ENCODE assay signal across 26 cellular contexts in the genomic region with DNA sequence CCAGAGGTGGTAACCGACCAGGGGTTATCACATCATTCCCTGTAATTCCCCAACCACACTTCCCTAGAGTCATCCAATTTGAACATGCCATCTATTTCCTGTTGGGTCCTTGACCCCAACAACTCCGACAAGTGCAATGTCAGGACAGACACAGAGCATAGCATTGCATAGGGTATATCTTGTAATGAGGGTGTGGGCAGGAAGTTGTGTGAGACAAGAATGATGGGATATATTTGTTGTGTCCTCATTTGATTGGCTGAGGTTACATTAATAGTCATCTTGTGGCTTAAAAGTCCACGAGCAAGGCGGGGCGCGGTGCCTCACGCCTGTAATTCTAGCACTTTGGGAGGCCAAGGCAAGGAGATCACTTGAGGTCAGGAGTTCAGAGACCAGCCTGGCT.
"Had no signal": no experiment of that assay in that cellular context is flagged by ENCODE, and none has a peak within 500 bp of the region (broad histone marks: within the 10 kb centered on the region; RNA-seq: fewer than 3 reads in every experiment).

No MANE protein-coding gene starts in this region.

- H3K27me3 ChIP-seq: body of pancreas, cardiac muscle cell, heart left ventricle, testis, upper lobe of left lung had no signal

- H3K27ac Mint-ChIP-seq: activated CD4-positive, alpha-beta T cell treated with anti-CD3 and anti-CD28 coated beads, Interleukin-2, amount 10 ng/mL, durations not matched to agents 24 days and 14 days; activated naive CD8-positive, alpha-beta T cell treated with anti-CD3 and anti-CD28 coated beads, Interleukin-2, amount 10 ng/mL, durations not matched to agents 7 days and 5 days; activated T-cell treated with anti-CD3 and anti-CD28 coated beads, Interleukin-2, amount 50 U/mL, for 24 hours; activated T-helper 17 cell treated with anti-CD3 and anti-CD28 coated beads, Interleukin-2, amount 50 U/mL, for 72 hours; naive B cell; stimulated activated naive B cell treated with anti-CD40 and anti-IgM and Interleukin-4, amounts not matched to agents 10 μg/mL and 1 μg/mL and 100 μg/mL, for 72 hours; T-helper 1 cell treated with Interleukin-12 subunit alpha and Interleukin-12 subunit beta and Interleukin-4 antibody, amounts not matched to agents 30 μg/mL and 1 μg/mL, for 36 hours had no signal

- H3K9me3 Mint-ChIP-seq: neural crest cell had no signal

- H3K4me3 Mint-ChIP-seq: activated CD4-positive, alpha-beta T cell treated with anti-CD3 and anti-CD28 coated beads, Interleukin-2, amount 10 ng/mL, durations not matched to agents 24 days and 14 days; activated naive CD8-positive, alpha-beta T cell treated with anti-CD3 and anti-CD28 coated beads, Interleukin-2, amount 10 ng/mL, durations not matched to agents 7 days and 5 days; activated T-cell treated with anti-CD3 and anti-CD28 coated beads, Interleukin-2, amount 50 U/mL, for 24 hours; activated T-helper 17 cell treated with anti-CD3 and anti-CD28 coated beads, Interleukin-2, amount 50 U/mL, for 72 hours; neural crest cell; stimulated activated naive B cell treated with anti-CD40 and anti-IgM and Interleukin-4, amounts not matched to agents 10 μg/mL and 1 μg/mL and 100 μg/mL, for 72 hours; T-helper 1 cell treated with Interleukin-12 subunit alpha and Interleukin-12 subunit beta and Interleukin-4 antibody, amounts not matched to agents 30 μg/mL and 1 μg/mL, for 36 hours had no signal

- H3K4me3 ChIP-seq: body of pancreas, cardiac muscle cell, heart left ventricle, lower lobe of right lung, testis, upper lobe of left lung had no signal

- H3K4me1 ChIP-seq: body of pancreas, lower lobe of right lung, testis, upper lobe of left lung had no signal

- H3K27me3 Mint-ChIP-seq: activated T-cell treated with anti-CD3 and anti-CD28 coated beads, Interleukin-2, amount 50 U/mL, for 24 hours had no signal

- H3K36me3 Mint-ChIP-seq: naive B cell had no signal

- ATAC-seq: activated T-helper 17 cell treated with anti-CD3 and anti-CD28 coated beads, Interleukin-2, amount 50 U/mL, for 72 hours; body of pancreas; heart left ventricle; lower lobe of right lung; sciatic nerve; stimulated activated naive B cell treated with anti-CD40 and anti-IgM and Interleukin-4, amounts not matched to agents 10 μg/mL and 1 μg/mL and 100 μg/mL, for 72 hours had no signal

- H3K9me3 ChIP-seq: body of pancreas, heart left ventricle, lower lobe of right lung, testis, upper lobe of left lung had no signal

- H3K4me1 Mint-ChIP-seq: neural crest cell had no signal

- H3K27ac ChIP-seq: body of pancreas, cardiac muscle cell, epithelial cell of prostate, heart left ventricle, lower lobe of right lung, testis, upper lobe of left lung had no signal

- H3K36me3 ChIP-seq: cardiac muscle cell, heart left ventricle, lower lobe of right lung, upper lobe of left lung had no signal

- DNase-seq: activated CD4-positive, alpha-beta T cell treated with anti-CD3 and anti-CD28 coated beads, Interleukin-2, amount 10 ng/mL, durations not matched to agents 24 days and 14 days; activated CD8-positive, alpha-beta memory T cell treated with anti-CD3 and anti-CD28 coated beads for 24 hours; activated CD8-positive, alpha-beta memory T cell treated with anti-CD3 and anti-CD28 coated beads, Interleukin-2, amount 50 U/mL, for 4 hours; activated naive CD8-positive, alpha-beta T cell treated with anti-CD3 and anti-CD28 coated beads, Interleukin-2, amount 10 ng/mL, durations not matched to agents 7 days and 5 days; activated T-cell treated with anti-CD3 and anti-CD28 coated beads, Interleukin-2, amount 50 U/mL, for 24 hours; amygdala; body of pancreas; cortex of kidney; heart left ventricle; islet precursor cell; lower lobe of right lung; mesendoderm; naive B cell; posterior cingulate gyrus; stimulated activated CD4-positive, alpha-beta T cell treated with anti-CD3 and anti-CD28 coated beads, Interleukin-2, amount 100 ng/mL, for 48 hours; stimulated activated CD8-positive, alpha-beta memory T cell treated with anti-CD3 and anti-CD28 coated beads, Interleukin-4, amount 100 ng/mL, for 48 hours; stimulated activated naive B cell treated with anti-CD40 and anti-IgM and Interleukin-4, amounts not matched to agents 10 μg/mL and 1 μg/mL and 100 μg/mL, for 72 hours; T1000; testis; upper lobe of left lung had no signal
